In genomic region chr10:26765549-26765948, GRCh38 we compare ENCODE assay signal across 3 cellular contexts.
TF ChIP-seq lines count a peak whose summit lies in the region.

No MANE protein-coding gene starts in this region.

TF ChIP-seq in HepG2, 621 proteins besides CTCF, POLR2A, EP300 and RAD21:
- TF ChIP-seq RFX5 (IDR thresholded peaks at IDR 0.05; ENCODE audit: low read depth, low read length) (no peak), HNRNPK (IDR thresholded peaks at IDR 0.05; ENCODE audit: low read depth, low read length, poor library complexity, severe bottlenecking) (peak; percentile 67), PCBP2 (optimal IDR thresholded peaks at IDR 0.05; ENCODE audit: low read depth, low read length, poor library complexity, severe bottlenecking) (peak; percentile 48)

TF ChIP-seq in IMR-90, 13 proteins besides CTCF, POLR2A, EP300 and RAD21:
- TF ChIP-seq CEBPB (IDR thresholded peaks at IDR 0.05; ENCODE audit: low read depth, low read length) (no peak), CHD1 (IDR thresholded peaks at IDR 0.05; ENCODE audit: low read depth, low read length) (no peak), NFE2L2 (IDR thresholded peaks at IDR 0.05; ENCODE audit: low read depth, low read length) (no peak), SMC3 (IDR thresholded peaks at IDR 0.05; ENCODE audit: low read depth, low read length) (no peak), BHLHE40 (IDR thresholded peaks at IDR 0.05; ENCODE audit: low read depth, low read length) (no peak), FOS (IDR thresholded peaks at IDR 0.05; ENCODE audit: low read depth, low read length) (no peak), RFX5 (IDR thresholded peaks at IDR 0.05; ENCODE audit: low read depth, low read length) (no peak), USF2 (IDR thresholded peaks at IDR 0.05; ENCODE audit: low read depth, low read length) (no peak), MAFK (IDR thresholded peaks at IDR 0.05; ENCODE audit: low read depth, low read length) (no peak), MXI1 (IDR thresholded peaks at IDR 0.05; ENCODE audit: borderline replicate concordance, low read depth, low read length) (no peak)
TF ChIP-seq in IMR-90: peak in this region for 0.

TF ChIP-seq in K562, 482 proteins besides CTCF, POLR2A, EP300 and RAD21:
- TF ChIP-seq THRA (IDR thresholded peaks at IDR 0.05) (no peak), MBD1 (CRISPR knock-in tag; IDR thresholded peaks at IDR 0.05) (no peak), GABPA (tag; conservative IDR thresholded peaks at IDR 0.05; ENCODE audit: low read depth) (no peak), HNRNPK (IDR thresholded peaks at IDR 0.05; ENCODE audit: low read depth, low read length, poor library complexity, severe bottlenecking) (peak; percentile 37), FOXO4 (CRISPR knock-in tag; IDR thresholded peaks at IDR 0.05) (no peak), PURB (CRISPR knock-in tag; IDR thresholded peaks at IDR 0.05; ENCODE audit: low read depth) (no peak)
